In the genomic region with DNA sequence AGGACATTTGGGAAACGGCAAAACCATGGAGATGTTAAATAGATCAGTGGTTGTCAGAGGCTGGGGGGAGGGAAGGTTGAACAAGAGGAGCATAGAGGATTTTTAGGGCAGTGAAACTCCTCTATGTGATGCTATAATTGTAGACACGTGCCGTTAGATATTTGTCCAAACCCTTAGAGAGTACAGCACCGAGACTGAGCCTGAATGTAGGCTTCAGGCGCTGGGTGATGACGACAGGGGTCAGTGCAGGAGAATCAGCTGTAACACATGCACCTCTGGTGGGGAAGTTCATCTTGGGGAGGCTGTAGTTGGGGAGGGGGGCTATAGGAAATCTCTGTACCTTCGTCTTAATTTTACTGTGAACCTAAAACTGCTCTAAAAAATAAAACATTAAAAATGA, we compare ENCODE assay signal across 25 cellular contexts.
"Had no signal": no experiment of that assay in that cellular context is flagged by ENCODE, and none has a peak within 500 bp of the region (broad histone marks: within the 10 kb centered on the region; RNA-seq: fewer than 3 reads in every experiment).

No MANE protein-coding gene starts in this region.

- DNase-seq: activated CD4-positive, alpha-beta T cell treated with anti-CD3 and anti-CD28 coated beads for 36 hours; activated CD4-positive, alpha-beta T cell treated with anti-CD3 and anti-CD28 coated beads, Interleukin-2, amount 50 U/mL, for 4 hours; activated CD8-positive, alpha-beta memory T cell treated with anti-CD3 and anti-CD28 coated beads for 24 hours; activated CD8-positive, alpha-beta memory T cell treated with anti-CD3 and anti-CD28 coated beads, Interleukin-2, amount 50 U/mL, for 4 hours; activated naive CD4-positive, alpha-beta T cell treated with anti-CD3 and anti-CD28 coated beads for 36 hours; activated T-cell treated with anti-CD3 and anti-CD28 coated beads, Interleukin-2, amount 50 U/mL, for 24 hours; amygdala; cerebellar nuclear complex; cortex of kidney; heart right ventricle; islet precursor cell; left colon; mesenchymal stem cell; nephron progenitor cell; right cardiac atrium; stimulated activated CD4-positive, alpha-beta T cell treated with anti-CD3 and anti-CD28 coated beads, Interleukin-12 subunit alpha, Interleukin-12 subunit beta, amount 100 ng/mL, for 4 hours; stimulated activated CD4-positive, alpha-beta T cell treated with anti-CD3 and anti-CD28 coated beads, Interleukin-4, amount 100 ng/mL, for 4 hours; stimulated activated naive CD8-positive, alpha-beta T cell treated with anti-CD3 and anti-CD28 coated beads, Interleukin-15, amount 100 ng/mL, for 72 hours; T1000 had no signal

- H3K4me3 Mint-ChIP-seq: activated CD4-positive, alpha-beta T cell treated with anti-CD3 and anti-CD28 coated beads for 36 hours; activated naive CD4-positive, alpha-beta T cell treated with anti-CD3 and anti-CD28 coated beads for 36 hours; activated T-cell treated with anti-CD3 and anti-CD28 coated beads, Interleukin-2, amount 50 U/mL, for 24 hours; nephron progenitor cell; stimulated activated naive CD8-positive, alpha-beta T cell treated with anti-CD3 and anti-CD28 coated beads, Interleukin-15, amount 100 ng/mL, for 72 hours; WTC11 had no signal

- H3K4me1 ChIP-seq: gastroesophageal sphincter, heart right ventricle, parathyroid adenoma, tibial nerve had no signal

- H3K36me3 ChIP-seq: gastroesophageal sphincter, heart right ventricle, tibial nerve had no signal

- H3K9me3 ChIP-seq: gastroesophageal sphincter, heart right ventricle, tibial nerve had no signal

- H3K36me3 Mint-ChIP-seq: WTC11 had no signal

- H3K27ac ChIP-seq: epithelial cell of prostate, gastroesophageal sphincter, heart right ventricle, parathyroid adenoma, tibial nerve had no signal

- H3K27ac Mint-ChIP-seq: activated CD4-positive, alpha-beta T cell treated with anti-CD3 and anti-CD28 coated beads for 36 hours; activated naive CD4-positive, alpha-beta T cell treated with anti-CD3 and anti-CD28 coated beads for 36 hours; activated T-cell treated with anti-CD3 and anti-CD28 coated beads, Interleukin-2, amount 50 U/mL, for 24 hours; activated T-helper 2 cell treated with anti-CD3 and anti-CD28 coated beads, Interferon-gamma antibody, Interleukin-2, Interleukin-4, amounts not matched to agents 10 μg/mL and 5 μg/mL and 100 μg/mL, durations not matched to agents 14 hours and 24 hours and 36 hours; nephron progenitor cell; stimulated activated naive CD8-positive, alpha-beta T cell treated with anti-CD3 and anti-CD28 coated beads, Interleukin-15, amount 100 ng/mL, for 72 hours; WTC11 had no signal

- ATAC-seq: activated CD4-positive, alpha-beta T cell treated with anti-CD3 and anti-CD28 coated beads for 36 hours; gastroesophageal sphincter; heart right ventricle; left colon; right cardiac atrium; stimulated activated naive CD8-positive, alpha-beta T cell treated with anti-CD3 and anti-CD28 coated beads, Interleukin-15, amount 100 ng/mL, for 72 hours; WTC11 had no signal

- H3K4me1 Mint-ChIP-seq: activated CD4-positive, alpha-beta T cell treated with anti-CD3 and anti-CD28 coated beads for 36 hours; nephron progenitor cell; stimulated activated naive CD8-positive, alpha-beta T cell treated with anti-CD3 and anti-CD28 coated beads, Interleukin-15, amount 100 ng/mL, for 72 hours had no signal

- H3K9me3 Mint-ChIP-seq: activated naive CD4-positive, alpha-beta T cell treated with anti-CD3 and anti-CD28 coated beads for 36 hours; activated T-cell treated with anti-CD3 and anti-CD28 coated beads, Interleukin-2, amount 50 U/mL, for 24 hours; activated T-helper 2 cell treated with anti-CD3 and anti-CD28 coated beads, Interferon-gamma antibody, Interleukin-2, Interleukin-4, amounts not matched to agents 10 μg/mL and 5 μg/mL and 100 μg/mL, durations not matched to agents 14 hours and 24 hours and 36 hours; nephron progenitor cell; stimulated activated naive CD8-positive, alpha-beta T cell treated with anti-CD3 and anti-CD28 coated beads, Interleukin-15, amount 100 ng/mL, for 72 hours; WTC11 had no signal

- H3K4me3 ChIP-seq: gastroesophageal sphincter, heart right ventricle, tibial nerve had no signal

- H3K9ac ChIP-seq: parathyroid adenoma had no signal
